In the genomic region with DNA sequence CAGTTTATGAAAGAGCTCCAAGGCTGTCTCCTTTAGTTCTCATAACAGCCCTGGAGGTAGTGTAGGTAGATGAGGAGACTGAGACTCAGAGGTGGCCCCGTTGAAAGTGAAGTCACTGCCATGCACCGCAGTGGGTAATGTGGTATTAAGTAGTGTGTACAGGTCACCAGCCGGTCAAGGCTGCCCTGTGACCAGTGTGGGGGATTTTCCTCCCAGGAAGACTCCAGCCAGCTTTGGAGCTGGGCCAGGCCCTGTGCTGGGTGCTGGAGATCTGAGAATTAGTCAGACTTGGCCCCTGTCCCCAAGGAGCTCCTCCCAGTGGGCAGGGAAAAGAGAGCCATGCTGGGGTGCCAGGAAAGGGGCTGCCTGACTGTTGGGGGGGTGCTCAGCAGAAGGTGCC, we compare ENCODE assay signal across 1 cellular context.
TF ChIP-seq lines count a peak whose summit lies in the region.

No MANE protein-coding gene starts in this region.

TF ChIP-seq in GM12878, 131 proteins besides CTCF, POLR2A, EP300 and RAD21:
- TF ChIP-seq SKIL (IDR thresholded peaks at IDR 0.05; ENCODE audit: low read depth, poor library complexity, severe bottlenecking): no peak
- TF ChIP-seq, protein P1, sequence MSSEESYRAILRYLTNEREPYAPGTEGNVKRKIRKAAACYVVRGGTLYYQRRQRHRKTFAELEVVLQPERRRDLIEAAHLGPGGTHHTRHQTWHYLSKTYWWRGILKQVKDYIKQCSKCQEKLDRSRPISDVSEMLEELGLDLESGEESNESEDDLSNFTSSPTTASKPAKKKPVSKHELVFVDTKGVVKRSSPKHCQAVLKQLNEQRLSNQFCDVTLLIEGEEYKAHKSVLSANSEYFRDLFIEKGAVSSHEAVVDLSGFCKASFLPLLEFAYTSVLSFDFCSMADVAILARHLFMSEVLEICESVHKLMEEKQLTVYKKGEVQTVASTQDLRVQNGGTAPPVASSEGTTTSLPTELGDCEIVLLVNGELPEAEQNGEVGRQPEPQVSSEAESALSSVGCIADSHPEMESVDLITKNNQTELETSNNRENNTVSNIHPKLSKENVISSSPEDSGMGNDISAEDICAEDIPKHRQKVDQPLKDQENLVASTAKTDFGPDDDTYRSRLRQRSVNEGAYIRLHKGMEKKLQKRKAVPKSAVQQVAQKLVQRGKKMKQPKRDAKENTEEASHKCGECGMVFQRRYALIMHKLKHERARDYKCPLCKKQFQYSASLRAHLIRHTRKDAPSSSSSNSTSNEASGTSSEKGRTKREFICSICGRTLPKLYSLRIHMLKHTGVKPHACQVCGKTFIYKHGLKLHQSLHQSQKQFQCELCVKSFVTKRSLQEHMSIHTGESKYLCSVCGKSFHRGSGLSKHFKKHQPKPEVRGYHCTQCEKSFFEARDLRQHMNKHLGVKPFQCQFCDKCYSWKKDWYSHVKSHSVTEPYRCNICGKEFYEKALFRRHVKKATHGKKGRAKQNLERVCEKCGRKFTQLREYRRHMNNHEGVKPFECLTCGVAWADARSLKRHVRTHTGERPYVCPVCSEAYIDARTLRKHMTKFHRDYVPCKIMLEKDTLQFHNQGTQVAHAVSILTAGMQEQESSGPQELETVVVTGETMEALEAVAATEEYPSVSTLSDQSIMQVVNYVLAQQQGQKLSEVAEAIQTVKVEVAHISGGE (CRISPR knock-in tag; IDR thresholded peaks at IDR 0.05): no peak
- no peak for TF ChIP-seq TARDBP (IDR thresholded peaks at IDR 0.05; ENCODE audit: borderline replicate concordance)
- TF ChIP-seq, protein P2, sequence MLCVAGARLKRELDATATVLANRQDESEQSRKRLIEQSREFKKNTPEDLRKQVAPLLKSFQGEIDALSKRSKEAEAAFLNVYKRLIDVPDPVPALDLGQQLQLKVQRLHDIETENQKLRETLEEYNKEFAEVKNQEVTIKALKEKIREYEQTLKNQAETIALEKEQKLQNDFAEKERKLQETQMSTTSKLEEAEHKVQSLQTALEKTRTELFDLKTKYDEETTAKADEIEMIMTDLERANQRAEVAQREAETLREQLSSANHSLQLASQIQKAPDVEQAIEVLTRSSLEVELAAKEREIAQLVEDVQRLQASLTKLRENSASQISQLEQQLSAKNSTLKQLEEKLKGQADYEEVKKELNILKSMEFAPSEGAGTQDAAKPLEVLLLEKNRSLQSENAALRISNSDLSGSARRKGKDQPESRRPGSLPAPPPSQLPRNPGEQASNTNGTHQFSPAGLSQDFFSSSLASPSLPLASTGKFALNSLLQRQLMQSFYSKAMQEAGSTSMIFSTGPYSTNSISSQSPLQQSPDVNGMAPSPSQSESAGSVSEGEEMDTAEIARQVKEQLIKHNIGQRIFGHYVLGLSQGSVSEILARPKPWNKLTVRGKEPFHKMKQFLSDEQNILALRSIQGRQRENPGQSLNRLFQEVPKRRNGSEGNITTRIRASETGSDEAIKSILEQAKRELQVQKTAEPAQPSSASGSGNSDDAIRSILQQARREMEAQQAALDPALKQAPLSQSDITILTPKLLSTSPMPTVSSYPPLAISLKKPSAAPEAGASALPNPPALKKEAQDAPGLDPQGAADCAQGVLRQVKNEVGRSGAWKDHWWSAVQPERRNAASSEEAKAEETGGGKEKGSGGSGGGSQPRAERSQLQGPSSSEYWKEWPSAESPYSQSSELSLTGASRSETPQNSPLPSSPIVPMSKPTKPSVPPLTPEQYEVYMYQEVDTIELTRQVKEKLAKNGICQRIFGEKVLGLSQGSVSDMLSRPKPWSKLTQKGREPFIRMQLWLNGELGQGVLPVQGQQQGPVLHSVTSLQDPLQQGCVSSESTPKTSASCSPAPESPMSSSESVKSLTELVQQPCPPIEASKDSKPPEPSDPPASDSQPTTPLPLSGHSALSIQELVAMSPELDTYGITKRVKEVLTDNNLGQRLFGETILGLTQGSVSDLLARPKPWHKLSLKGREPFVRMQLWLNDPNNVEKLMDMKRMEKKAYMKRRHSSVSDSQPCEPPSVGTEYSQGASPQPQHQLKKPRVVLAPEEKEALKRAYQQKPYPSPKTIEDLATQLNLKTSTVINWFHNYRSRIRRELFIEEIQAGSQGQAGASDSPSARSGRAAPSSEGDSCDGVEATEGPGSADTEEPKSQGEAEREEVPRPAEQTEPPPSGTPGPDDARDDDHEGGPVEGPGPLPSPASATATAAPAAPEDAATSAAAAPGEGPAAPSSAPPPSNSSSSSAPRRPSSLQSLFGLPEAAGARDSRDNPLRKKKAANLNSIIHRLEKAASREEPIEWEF (IDR thresholded peaks at IDR 0.05; ENCODE audit: insufficient replicate concordance, low read depth, low read length): no peak
- TF ChIP-seq SMAD5 (IDR thresholded peaks at IDR 0.05; ENCODE audit: low read depth): no peak
- no peak for TF ChIP-seq POU2F2 (IDR thresholded peaks at IDR 0.05; ENCODE audit: borderline replicate concordance, low read depth, low read length)
- TF ChIP-seq IRF4 (IDR thresholded peaks at IDR 0.05; ENCODE audit: low read depth, low read length): no peak
- TF ChIP-seq EED (IDR thresholded peaks at IDR 0.05; ENCODE audit: low read depth): no peak
- TF ChIP-seq SMARCA5 (IDR thresholded peaks at IDR 0.05): no peak
- no peak for TF ChIP-seq KAT2A (conservative IDR thresholded peaks at IDR 0.05; ENCODE audit: control insufficient read depth, low read depth, low read length)
